ENCODE assay signal across 7 cellular contexts in the genomic region with DNA sequence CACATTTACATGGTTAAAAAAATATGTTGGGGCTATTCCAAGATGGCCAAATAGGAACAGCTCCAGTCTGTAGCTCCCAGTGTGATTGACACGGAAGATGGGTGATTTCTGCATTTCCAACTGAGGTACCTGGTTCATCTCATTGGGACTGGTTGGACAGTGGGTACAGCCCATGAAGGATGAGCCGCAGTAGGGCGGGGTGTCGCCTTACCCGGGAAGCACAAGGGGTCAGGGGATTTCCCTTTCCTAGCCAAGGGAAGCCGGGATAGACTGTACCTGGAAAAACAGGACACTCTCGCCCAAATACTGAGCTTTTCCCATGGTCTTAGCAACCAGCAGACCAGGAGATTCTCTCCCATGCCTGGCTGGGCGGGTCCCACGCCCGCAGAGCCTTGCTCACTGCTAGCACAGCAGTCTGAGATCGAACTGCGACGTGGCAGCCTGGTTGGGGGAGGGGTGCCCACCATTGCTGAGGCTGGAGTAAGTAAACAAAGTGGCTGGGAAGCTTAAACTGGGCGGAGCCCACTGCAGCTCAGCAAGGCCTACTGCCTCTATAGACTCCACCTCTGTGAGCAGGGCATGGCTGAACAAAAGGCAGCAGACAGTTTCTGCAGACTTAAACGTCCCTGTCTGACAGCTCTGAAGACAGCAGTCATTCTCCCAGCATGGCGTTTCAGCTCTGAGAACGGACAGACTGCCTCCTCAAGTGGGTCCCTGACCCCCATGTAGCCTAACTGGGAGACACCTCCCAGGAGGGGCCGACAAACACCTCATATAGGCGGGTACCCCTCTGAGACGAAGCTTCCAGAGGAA.
DNase-seq lines count a peak whose midpoint lies in the region; FAIRE-seq and TF ChIP-seq lines count a peak whose summit lies in the region.
"Not testable (repeated sequence)": the region's sequence is repeated elsewhere in the genome, so short reads cannot be mapped to it uniquely, and the experiment has no call there.

No MANE protein-coding gene starts in this region.

- peaks cover 58% of the 10 kb centered on the region for H3K4me1 ChIP-seq in DOHH2 (ENCODE audit: control insufficient read depth, low read length)
- peaks cover 10% of the 10 kb centered on the region for H3K4me1 ChIP-seq in HUES64 (ENCODE audit: insufficient read depth, low read length)
- not testable (repeated sequence) for H3K4me1 ChIP-seq in H1 (replicated peaks in 1 of 4; ENCODE audit: control insufficient read depth in 3 of 4, insufficient read depth in 4 of 4, low read length in 3 of 4); iPS-18a (ENCODE audit: control insufficient read depth, low read depth, low read length)

- not testable (repeated sequence) for H3K9me2 ChIP-seq in DOHH2 (replicated peaks; ENCODE audit: control insufficient read depth, low read length)

- H3K79me2 ChIP-seq in DOHH2 (ENCODE audit: control insufficient read depth, low read length); H1 (ENCODE audit: control insufficient read depth in 1 of 2, insufficient read depth in 2 of 2, low read length in 2 of 2): not testable (repeated sequence)

- not testable (repeated sequence) for H3K56ac ChIP-seq in H1 (replicated peaks; ENCODE audit: insufficient read length, low read depth, low read length)

- CTCF ChIA-PET in H1 (lab: Charles Lee; ENCODE audit: partially characterized antibody): interaction anchor here (0.8 to 1.4 kb wide), 3 partner anchors 37 to 189 kb away, joined by 3 read pairs; no protein-coding TSS in a partner anchor

- H3K23ac ChIP-seq in H1 (ENCODE audit: insufficient read length): not testable (repeated sequence)

- peaks cover 16% of the 10 kb centered on the region for H3F3A ChIP-seq in DOHH2 (ENCODE audit: control insufficient read depth, insufficient read depth)

- H4K91ac ChIP-seq in H1 (replicated peaks; ENCODE audit: insufficient read length, low read length): not testable (repeated sequence)

- not testable (repeated sequence) for H2BK5ac ChIP-seq in H1 (ENCODE audit: low read depth, low read length)

- not testable (repeated sequence) for H3K4me3 Mint-ChIP-seq in neural crest cell

- POLR2A ChIA-PET in H1 (lab: Charles Lee; ENCODE audit: partially characterized antibody): interaction anchor here (0.6 to 1.3 kb wide), 4 partner anchors 9 to 664 kb away, joined by 3 to 5 read pairs (median 3); no protein-coding TSS in a partner anchor

- H3K4me1 Mint-ChIP-seq in neural crest cell: not testable (repeated sequence)

- TF ChIP-seq EP300 in H1 (IDR thresholded peaks at IDR 0.05; ENCODE audit: borderline replicate concordance in 1 of 2, low read depth in 2 of 2, low read length in 2 of 2): not testable (repeated sequence)

- peaks cover 19% of the 10 kb centered on the region for H3K36me3 Mint-ChIP-seq in neural crest cell (ENCODE audit: low read depth)

- H2BK15ac ChIP-seq in H1 (ENCODE audit: low read length): not testable (repeated sequence)

- peak overlapping the region; percentile 85; the same call in 1 of the 2 replicates for H2AFZ ChIP-seq in H1 (ENCODE audit: low read length)

- not testable (repeated sequence) for H2BK120ac ChIP-seq in H1 (replicated peaks; ENCODE audit: low read depth, low read length)

- H3K14ac ChIP-seq in H1 (ENCODE audit: insufficient read length): not testable (repeated sequence)

- H3K4me3 ChIP-seq in DOHH2 (ENCODE audit: low read length) (peak overlapping the region; percentile 17; the same call in 1 of the 2 replicates), HUES64 (ENCODE audit: low read length) (peak overlapping the region; percentile 38), H1 (ENCODE audit: extremely low read depth in 1 of 4, insufficient read depth in 2 of 4, low read depth in 3 of 4, low read length in 4 of 4) (peak overlapping the region in 1 of 4 experiments; percentile 38; a peak in 1 of 8 replicates), iPS-18a (ENCODE audit: low read length) (peak overlapping the region; percentile 29)

- not testable (repeated sequence) for H3K79me1 ChIP-seq in H1 (ENCODE audit: low read depth, low read length)

- not testable (repeated sequence) for H3K27me3 ChIP-seq in DOHH2 (ENCODE audit: control insufficient read depth, low read length); HUES64 (ENCODE audit: insufficient read depth, low read length); H1 (replicated peaks in 1 of 4; ENCODE audit: control insufficient read depth in 3 of 4, extremely low read depth in 1 of 4, insufficient read depth in 3 of 4, low read length in 3 of 4); iPS-18a (ENCODE audit: control insufficient read depth, insufficient read depth, low read length)

- DNase-seq in NCI-H82 (lab: John Stamatoyannopoulos, UW): peak; percentile 81
- peak in 1 of 2 experiments; percentile 57 for DNase-seq in H1 (ENCODE audit: low read depth in 1 of 2, low spot score in 2 of 2)
- DNase-seq in neural crest cell (ENCODE audit: low read depth, low spot score): peak; percentile 25

- TF ChIP-seq POLR2A in H1 (IDR thresholded peaks at IDR 0.05; ENCODE audit: control extremely low read depth in 1 of 2, low read depth in 2 of 2, low read length in 2 of 2): not testable (repeated sequence)

- H3K27ac Mint-ChIP-seq in neural crest cell (ENCODE audit: unreplicated experiment): peak overlapping the region; percentile 27

- H4K5ac ChIP-seq in H1 (ENCODE audit: insufficient read length, low read depth, low read length): not testable (repeated sequence)

- H3K9me3 Mint-ChIP-seq in neural crest cell: not testable (repeated sequence)

- not testable (repeated sequence) for H3K27me3 Mint-ChIP-seq in neural crest cell (ENCODE audit: low read depth)

- H3K9ac ChIP-seq in HUES64 (ENCODE audit: low read depth, low read length) (peak overlapping the region; percentile 81), H1 (replicated peaks in 1 of 4; ENCODE audit: extremely low read depth in 1 of 4, low read depth in 3 of 4, low read length in 3 of 4) (peak overlapping the region in 2 of 4 experiments; percentile 20 to 46; a peak in 3 of 7 replicates), iPS-18a (ENCODE audit: low read length) (peak overlapping the region; percentile 51)

- not testable (repeated sequence) for H3K27ac ChIP-seq in DOHH2 (ENCODE audit: low read depth, low read length)
- H3K27ac ChIP-seq in HUES64 (ENCODE audit: low read depth, low read length): peak overlapping the region; percentile 84
- H3K27ac ChIP-seq in VCaP: peak overlapping the region; percentile 97
- H3K27ac ChIP-seq in H1 (ENCODE audit: low read depth, low read length): peak overlapping the region; percentile 90
- H3K27ac ChIP-seq in iPS-18a (ENCODE audit: low read length): peak overlapping the region; percentile 34

- H3K4ac ChIP-seq in H1 (replicated peaks; ENCODE audit: insufficient read length, low read depth, low read length): not testable (repeated sequence)

- not testable (repeated sequence) for FAIRE-seq in H1 (lab: Jason Lieb, UNC)

- TF ChIP-seq CTCF in DOHH2 (IDR thresholded peaks at IDR 0.05; ENCODE audit: low read depth, low read length, poor library complexity, severe bottlenecking); VCaP (conservative IDR thresholded peaks at IDR 0.05); H1 (IDR thresholded peaks at IDR 0.05; ENCODE audit: control extremely low read depth in 1 of 3, insufficient read depth in 1 of 3, low read depth in 1 of 3, low read length in 3 of 3); neural crest cell (conservative IDR thresholded peaks at IDR 0.05): not testable (repeated sequence)

- not testable (repeated sequence) for TF ChIP-seq RAD21 in H1 (IDR thresholded peaks at IDR 0.05 in 1 of 2, conservative IDR thresholded peaks at IDR 0.05 in 1 of 2; ENCODE audit: low read depth in 2 of 2, low read length in 2 of 2)

- H4K20me1 ChIP-seq in DOHH2 (ENCODE audit: control insufficient read depth, insufficient read depth, low read depth, low read length); H1 (replicated peaks in 1 of 2; ENCODE audit: control insufficient read depth in 1 of 2, insufficient read depth in 2 of 2, low read length in 2 of 2): not testable (repeated sequence)

- not testable (repeated sequence) for H3K9me3 ChIP-seq in DOHH2 (ENCODE audit: control insufficient read depth, insufficient read depth, low read length); HUES64 (ENCODE audit: insufficient read depth, low read depth, low read length); H1 (ENCODE audit: insufficient read depth in 2 of 2, low read depth in 1 of 2, low read length in 1 of 2); iPS-18a (ENCODE audit: control insufficient read depth, low read depth, low read length)

- not testable (repeated sequence) for H3K23me2 ChIP-seq in H1 (ENCODE audit: low read depth, low read length)

- not testable (repeated sequence) for H2BK20ac ChIP-seq in H1 (ENCODE audit: low read length)

- not testable (repeated sequence) for H2AK5ac ChIP-seq in H1 (ENCODE audit: low read depth, low read length)

- peak overlapping the region; percentile 60; the same call in 1 of the 2 replicates for H3K18ac ChIP-seq in H1 (ENCODE audit: extremely low read depth, low read length)

- not testable (repeated sequence) for H3K36me3 ChIP-seq in DOHH2 (ENCODE audit: control insufficient read depth, low read length); HUES64 (ENCODE audit: insufficient read depth, low read length); H1 (ENCODE audit: control insufficient read depth in 2 of 4, insufficient read depth in 4 of 4, low read length in 3 of 4); iPS-18a (ENCODE audit: control insufficient read depth, low read depth, low read length)

- not testable (repeated sequence) for H2BK12ac ChIP-seq in H1 (ENCODE audit: low read depth, low read length)

- peak overlapping the region; percentile 45 for H3K4me2 ChIP-seq in DOHH2 (ENCODE audit: low read length)
- peak overlapping the region; percentile 45 to 57; a peak in 2 of 4 replicates for H3K4me2 ChIP-seq in H1 (ENCODE audit: insufficient read depth in 1 of 2, low read depth in 2 of 2, low read length in 2 of 2)

- 0 out of 2 replicates have a peak overlapping the region, but pooled peaks have one; percentile 39 for H4K8ac ChIP-seq in H1 (ENCODE audit: extremely low read depth, insufficient read depth, low read length)

- WGBS in HUES64: 47% methylated on average over 20 of the region's 20 CpGs
- 79% methylated on average over 20 of the region's 20 CpGs; no CpG with 5 or more reads in 1 of the 2 experiments for WGBS in H1 (ENCODE audit: extremely low coverage in 1 of 2, insufficient coverage in 1 of 2, insufficient read length in 1 of 2, insufficient replicate concordance in 2 of 2, low coverage in 1 of 2, low lambda C conversion rate in 2 of 2, missing lambda C conversion rate in 1 of 2), 2 experiments

TF ChIP-seq in H1, 55 proteins besides CTCF, POLR2A, EP300 and RAD21 (continues in another document):
- peak; percentile 94 for TF ChIP-seq ASH2L (IDR thresholded peaks at IDR 0.05; ENCODE audit: low read length)
- TF ChIP-seq POLR2AphosphoS5 (IDR thresholded peaks at IDR 0.05; ENCODE audit: low read depth, low read length): peak; percentile 39; the same call in 1 of the 2 replicates
- peak; percentile 41; the same call in 1 of the 2 replicates for TF ChIP-seq YY1 (IDR thresholded peaks at IDR 0.05; ENCODE audit: low read depth, low read length)
